ENCODE assay signal across 9 cellular contexts in genomic region chr17:63446981-63447687, GRCh38. TPM values are rescaled to one million over a fixed set of nuclear protein-coding genes. Genes with fewer than 3 reads are reported as not detected.
DNase-seq lines count a peak whose midpoint lies in the region; ATAC-seq, FAIRE-seq and TF ChIP-seq lines count a peak whose summit lies in the region.
"Had no signal": no experiment of that assay in that cellular context is flagged by ENCODE, and none has a peak within 500 bp of the region (broad histone marks: within the 10 kb centered on the region; RNA-seq: fewer than 3 reads in every experiment).

No MANE protein-coding gene starts in this region.

- no peaks in the 10 kb centered on the region for H3K27me3 ChIP-seq in adipocyte (replicated peaks; ENCODE audit: control insufficient read depth, insufficient read depth, low read length)

- peak; percentile 80 for FAIRE-seq in GM12891 (lab: Jason Lieb, UNC)
- FAIRE-seq: TTC549 had no signal

- DNase-seq in GM12891 (ENCODE audit: insufficient read length, low spot score) (peak; percentile 65), RWPE1 (ENCODE audit: low spot score) (no peak), adipocyte (ENCODE audit: low read depth) (no peak), GM19240 (ENCODE audit: insufficient read length, low spot score) (no peak), LoVo (ENCODE audit: low spot score) (no peak)
- DNase-seq in stimulated activated CD4-positive, alpha-beta T cell treated with anti-CD3 and anti-CD28 coated beads, Interleukin-2, amount 100 ng/mL, for 24 hours, result peak; percentile 51 to 58

- TF ChIP-seq CTCF in RWPE1 (conservative IDR thresholded peaks at IDR 0.05; ENCODE audit: low read depth), result no peak

- H3K36me3 ChIP-seq in adipocyte (ENCODE audit: control insufficient read depth, insufficient read depth, low read length, severe bottlenecking), result no peaks in the 10 kb centered on the region

- peaks cover 20% of the 10 kb centered on the region for H3K4me1 ChIP-seq in adipocyte (ENCODE audit: control insufficient read depth, insufficient read depth, low read length)

- CTCF ChIA-PET in RWPE1 (lab: Yijun Ruan, JAX), result interaction anchor here (0.5 to 5.0 kb wide), 8 partner anchors 12 to 165 kb away, joined by 3 to 28 read pairs (median 5); no protein-coding TSS in a partner anchor

- TF ChIP-seq POLR2A in GM12891 (IDR thresholded peaks at IDR 0.05; ENCODE audit: low read depth, low read length), result no peak

- POLR2A ChIA-PET in RWPE1 (lab: Yijun Ruan, JAX; ENCODE audit: low non-redundant PET), result no interaction called here

- H3K9me3 ChIP-seq in adipocyte (ENCODE audit: control insufficient read depth, low read length), result no peaks in the 10 kb centered on the region
- no peaks in the 10 kb centered on the region for H3K9me3 ChIP-seq in iPS-18c (ENCODE audit: control insufficient read depth, insufficient read depth, low read length)

- H3K27ac ChIP-seq in RWPE1, result peak overlapping the region; percentile 78

- peak; percentile 15 for ATAC-seq in HG03196 (IDR thresholded peaks at IDR 0.05; ENCODE audit: unreplicated experiment)

- peak overlapping the region; percentile 79 for H3K4me3 ChIP-seq in adipocyte (ENCODE audit: low read length)
- peak overlapping the region; percentile 64 for H3K4me3 ChIP-seq in iPS-18c (ENCODE audit: insufficient read depth, low read depth, low read length)

- H3K9ac ChIP-seq in adipocyte (ENCODE audit: low read length), result peak overlapping the region; percentile 83

TF ChIP-seq in GM12891, 5 proteins besides CTCF, POLR2A, EP300 and RAD21:
- TF ChIP-seq TAF1 (IDR thresholded peaks at IDR 0.05; ENCODE audit: low read depth, low read length) (no peak), POLR2AphosphoS5 (IDR thresholded peaks at IDR 0.05; ENCODE audit: low read depth, low read length) (no peak; the same call in 1 of the 2 replicates), POU2F2 (IDR thresholded peaks at IDR 0.05; ENCODE audit: low read depth, low read length) (no peak), SPI1 (IDR thresholded peaks at IDR 0.05; ENCODE audit: low read depth, low read length) (no peak), PAX5 (IDR thresholded peaks at IDR 0.05; ENCODE audit: insufficient read depth, low read length, severe bottlenecking) (no peak)

RNA-seq across cellular contexts. Expression of gene CYB561, which starts 1.0 kb away (rescaled TPM):
- 3.8 TPM for polyA plus RNA-seq in GM12891 (2012; ENCODE audit: low read depth, missing spikeins)

RNA-seq across cellular contexts. Expression of gene ACE, which starts 29.7 kb away (rescaled TPM):
- 0.21 TPM for polyA plus RNA-seq in GM12891 (2012; ENCODE audit: low read depth, missing spikeins)

Comparison
In these comparisons a context has a peak if more than half of its experiments do, and no peak if none do; other contexts are left out.
1. DNase-seq: peak in GM12891 (single experiment) and stimulated activated CD4-positive, alpha-beta T cell treated with anti-CD3 and anti-CD28 coated beads, Interleukin-2, amount 100 ng/mL, for 24 hours (2 of 2); none in RWPE1 (single experiment), adipocyte (single experiment), GM19240 (single experiment) and LoVo (single experiment).